11 cellular contexts compared by ENCODE assay signal in genomic region chr9:134641989-134642384, GRCh38. TPM values are rescaled to one million over a fixed set of nuclear protein-coding genes. Genes with fewer than 3 reads are reported as not detected.
DNase-seq lines count a peak whose midpoint lies in the region; ATAC-seq and TF ChIP-seq lines count a peak whose summit lies in the region.
"Had no signal": no experiment of that assay in that cellular context is flagged by ENCODE, and none has a peak within 500 bp of the region (broad histone marks: within the 10 kb centered on the region; RNA-seq: fewer than 3 reads in every experiment).

No MANE protein-coding gene starts in this region.

- no peak for ATAC-seq in HG02588 (IDR thresholded peaks at IDR 0.05; ENCODE audit: unreplicated experiment)
- no peak for ATAC-seq in HG02938 (IDR thresholded peaks at IDR 0.05; ENCODE audit: unreplicated experiment)
- ATAC-seq in HG03196 (IDR thresholded peaks at IDR 0.05; ENCODE audit: unreplicated experiment), result no peak
- no peak for ATAC-seq in HG02852 (IDR thresholded peaks at IDR 0.05; ENCODE audit: unreplicated experiment)

- peak overlapping the region; percentile 68 to 94 (median 84) for H3K27ac ChIP-seq in esophagus squamous epithelium
- H3K27ac ChIP-seq: neutrophil had no signal

- WGBS in esophagus squamous epithelium, 2 donors, result 0% methylated on average over 1 to 4 of the region's 59 CpGs

- H3K4me1 ChIP-seq in esophagus squamous epithelium, result peaks cover 33 to 62% (median 39%) of the 10 kb centered on the region in 3 donors
- H3K4me1 ChIP-seq in neuron (ENCODE audit: insufficient read depth, low read length), result no peaks in the 10 kb centered on the region

- H3K9me3 ChIP-seq in esophagus squamous epithelium, result no peaks in the 10 kb centered on the region
- no peaks in the 10 kb centered on the region for H3K9me3 ChIP-seq in neuron (ENCODE audit: low read length)
- H3K9me3 ChIP-seq: neutrophil had no signal

- POLR2A ChIA-PET in AG04449 (lab: Yijun Ruan, JAX), result interaction anchor here (0.6 to 2.2 kb wide), 7 partner anchors 15 to 186 kb away, joined by 3 to 22 read pairs (median 9); no protein-coding TSS in a partner anchor

- TF ChIP-seq CTCF in AG04449 (IDR thresholded peaks at IDR 0.05; ENCODE audit: insufficient read depth, low read length, missing control alignments) (no peak), esophagus squamous epithelium (IDR thresholded peaks at IDR 0.05) (no peak)

- peak overlapping the region; percentile 97 for H3K4me3 ChIP-seq in AG04449 (ENCODE audit: low read depth, low read length)
- peak overlapping the region; percentile 41 to 77 (median 60) for H3K4me3 ChIP-seq in esophagus squamous epithelium
- peak overlapping the region; percentile 16 for H3K4me3 ChIP-seq in neuron (ENCODE audit: low read length)

- H3K27me3 ChIP-seq in esophagus squamous epithelium (peaks cover 0 to 76% (median 0%) of the 10 kb centered on the region in 4 donors), neuron (ENCODE audit: insufficient read depth, low read length) (peaks cover 81% of the 10 kb centered on the region)

- H2AFZ ChIP-seq in neuron (ENCODE audit: low read depth, low read length), result no peak overlapping the region

- DNase-seq in AG04449 (ENCODE audit: low read depth, low spot score) (no peak), NCI-H69 (lab: John Stamatoyannopoulos, UW) (peak; percentile 46), esophagus squamous epithelium (lab: John Stamatoyannopoulos, UW) (no peak)
- DNase-seq: Calu3, cortex of kidney had no signal

- intact Hi-C loops in esophagus squamous epithelium (cut with DNase I), result no loop called here

- CTCF ChIA-PET in AG04449 (lab: Yijun Ruan, JAX), result interaction anchor here (1.4 to 2.0 kb wide), 4 partner anchors 28 to 193 kb away, joined by 3 to 26 read pairs (median 6); no protein-coding TSS in a partner anchor

- TF ChIP-seq POLR2A in esophagus squamous epithelium (IDR thresholded peaks at IDR 0.05), result no peak

- H3K36me3 ChIP-seq in esophagus squamous epithelium (no peaks in the 10 kb centered on the region), neuron (ENCODE audit: insufficient read depth, low read length) (no peaks in the 10 kb centered on the region)
- H3K36me3 ChIP-seq: neutrophil had no signal

RNA-seq across cellular contexts. Expression of gene COL5A1, which starts 0.4 kb away (rescaled TPM):
- 10 to 100 TPM in 1 of 4 donors, 1 to 10 TPM in 3; 4.0 to 12.8 (median 6.3) TPM for total RNA-seq in esophagus squamous epithelium
- total RNA-seq: Calu3 had no signal

Comparison
In these comparisons a context has a peak if more than half of its experiments do, and no peak if none do; other contexts are left out.
1. H3K4me3 ChIP-seq: peak in every context shown above with its lines; median percentile 97 in AG04449; 60 in esophagus squamous epithelium; 16 in neuron.